1 cellular context compared by ENCODE assay signal in the genomic region with DNA sequence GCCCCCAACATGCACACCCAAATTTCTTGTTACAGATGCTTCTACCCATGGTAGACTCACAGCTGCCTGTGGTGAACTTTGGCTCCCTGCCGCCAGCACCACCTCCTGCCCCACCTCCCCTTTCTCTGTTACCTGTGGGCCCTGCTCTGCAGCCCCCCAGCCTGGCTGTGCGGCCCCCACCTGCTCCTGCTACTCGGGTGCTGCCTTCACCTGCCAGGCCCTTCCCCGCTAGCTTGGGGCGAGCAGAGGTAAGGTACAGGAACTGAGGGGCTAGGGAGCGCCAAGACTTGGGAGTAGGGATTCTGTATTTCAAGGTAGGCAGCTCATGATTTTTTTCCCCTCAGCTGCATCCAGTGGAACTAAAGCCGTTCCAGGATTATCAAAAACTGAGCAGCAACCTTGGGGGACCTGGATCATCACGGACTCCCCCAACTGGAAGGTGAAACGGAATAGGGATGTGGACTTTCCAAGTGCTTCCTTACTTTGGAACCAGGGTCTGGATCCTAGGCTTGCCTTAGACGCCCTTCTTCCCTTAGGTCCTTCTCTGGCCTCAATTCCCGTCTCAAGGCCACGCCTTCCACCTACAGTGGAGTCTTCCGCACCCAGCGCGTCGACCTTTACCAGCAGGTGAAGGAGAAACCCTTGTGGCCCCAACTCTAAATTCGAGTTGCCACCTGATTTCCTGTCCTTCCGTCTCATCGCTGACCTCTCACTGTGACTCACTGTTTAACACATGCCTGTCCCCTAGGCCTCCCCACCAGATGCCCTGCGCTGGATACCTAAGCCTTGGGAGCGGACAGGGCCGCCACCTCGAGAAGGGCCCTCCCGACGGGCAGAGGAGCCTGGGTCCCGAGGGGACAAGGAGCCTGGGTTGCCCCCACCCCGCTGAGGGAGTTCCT.
TF ChIP-seq lines count a peak whose summit lies in the region.

No MANE protein-coding gene starts in this region.

TF ChIP-seq in GM23338, 12 proteins besides CTCF, POLR2A, EP300 and RAD21:
- TF ChIP-seq, protein P1, sequence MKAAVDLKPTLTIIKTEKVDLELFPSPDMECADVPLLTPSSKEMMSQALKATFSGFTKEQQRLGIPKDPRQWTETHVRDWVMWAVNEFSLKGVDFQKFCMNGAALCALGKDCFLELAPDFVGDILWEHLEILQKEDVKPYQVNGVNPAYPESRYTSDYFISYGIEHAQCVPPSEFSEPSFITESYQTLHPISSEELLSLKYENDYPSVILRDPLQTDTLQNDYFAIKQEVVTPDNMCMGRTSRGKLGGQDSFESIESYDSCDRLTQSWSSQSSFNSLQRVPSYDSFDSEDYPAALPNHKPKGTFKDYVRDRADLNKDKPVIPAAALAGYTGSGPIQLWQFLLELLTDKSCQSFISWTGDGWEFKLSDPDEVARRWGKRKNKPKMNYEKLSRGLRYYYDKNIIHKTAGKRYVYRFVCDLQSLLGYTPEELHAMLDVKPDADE (IDR thresholded peaks at IDR 0.05), result no peak
- TF ChIP-seq ZNF114 (CRISPR knock-in tag; IDR thresholded peaks at IDR 0.05) (no peak), POLR2AphosphoS5 (IDR thresholded peaks at IDR 0.05; ENCODE audit: low read depth) (no peak; the same call in 1 of the 2 replicates), EZH2 (IDR thresholded peaks at IDR 0.05; ENCODE audit: low read depth, unreplicated experiment) (no peak), EZH2phosphoT487 (IDR thresholded peaks at IDR 0.05; ENCODE audit: unreplicated experiment) (no peak), NANOG (IDR thresholded peaks at IDR 0.05; ENCODE audit: borderline replicate concordance) (no peak), CREB1 (CRISPR knock-in tag; IDR thresholded peaks at IDR 0.05; ENCODE audit: low read depth) (no peak), JUNB (IDR thresholded peaks at IDR 0.05; ENCODE audit: unreplicated experiment) (no peak), STAT1 (IDR thresholded peaks at IDR 0.05; ENCODE audit: unreplicated experiment) (no peak), ZNF331 (CRISPR knock-in tag; IDR thresholded peaks at IDR 0.05; ENCODE audit: low read depth) (no peak)
- TF ChIP-seq, protein P2, sequence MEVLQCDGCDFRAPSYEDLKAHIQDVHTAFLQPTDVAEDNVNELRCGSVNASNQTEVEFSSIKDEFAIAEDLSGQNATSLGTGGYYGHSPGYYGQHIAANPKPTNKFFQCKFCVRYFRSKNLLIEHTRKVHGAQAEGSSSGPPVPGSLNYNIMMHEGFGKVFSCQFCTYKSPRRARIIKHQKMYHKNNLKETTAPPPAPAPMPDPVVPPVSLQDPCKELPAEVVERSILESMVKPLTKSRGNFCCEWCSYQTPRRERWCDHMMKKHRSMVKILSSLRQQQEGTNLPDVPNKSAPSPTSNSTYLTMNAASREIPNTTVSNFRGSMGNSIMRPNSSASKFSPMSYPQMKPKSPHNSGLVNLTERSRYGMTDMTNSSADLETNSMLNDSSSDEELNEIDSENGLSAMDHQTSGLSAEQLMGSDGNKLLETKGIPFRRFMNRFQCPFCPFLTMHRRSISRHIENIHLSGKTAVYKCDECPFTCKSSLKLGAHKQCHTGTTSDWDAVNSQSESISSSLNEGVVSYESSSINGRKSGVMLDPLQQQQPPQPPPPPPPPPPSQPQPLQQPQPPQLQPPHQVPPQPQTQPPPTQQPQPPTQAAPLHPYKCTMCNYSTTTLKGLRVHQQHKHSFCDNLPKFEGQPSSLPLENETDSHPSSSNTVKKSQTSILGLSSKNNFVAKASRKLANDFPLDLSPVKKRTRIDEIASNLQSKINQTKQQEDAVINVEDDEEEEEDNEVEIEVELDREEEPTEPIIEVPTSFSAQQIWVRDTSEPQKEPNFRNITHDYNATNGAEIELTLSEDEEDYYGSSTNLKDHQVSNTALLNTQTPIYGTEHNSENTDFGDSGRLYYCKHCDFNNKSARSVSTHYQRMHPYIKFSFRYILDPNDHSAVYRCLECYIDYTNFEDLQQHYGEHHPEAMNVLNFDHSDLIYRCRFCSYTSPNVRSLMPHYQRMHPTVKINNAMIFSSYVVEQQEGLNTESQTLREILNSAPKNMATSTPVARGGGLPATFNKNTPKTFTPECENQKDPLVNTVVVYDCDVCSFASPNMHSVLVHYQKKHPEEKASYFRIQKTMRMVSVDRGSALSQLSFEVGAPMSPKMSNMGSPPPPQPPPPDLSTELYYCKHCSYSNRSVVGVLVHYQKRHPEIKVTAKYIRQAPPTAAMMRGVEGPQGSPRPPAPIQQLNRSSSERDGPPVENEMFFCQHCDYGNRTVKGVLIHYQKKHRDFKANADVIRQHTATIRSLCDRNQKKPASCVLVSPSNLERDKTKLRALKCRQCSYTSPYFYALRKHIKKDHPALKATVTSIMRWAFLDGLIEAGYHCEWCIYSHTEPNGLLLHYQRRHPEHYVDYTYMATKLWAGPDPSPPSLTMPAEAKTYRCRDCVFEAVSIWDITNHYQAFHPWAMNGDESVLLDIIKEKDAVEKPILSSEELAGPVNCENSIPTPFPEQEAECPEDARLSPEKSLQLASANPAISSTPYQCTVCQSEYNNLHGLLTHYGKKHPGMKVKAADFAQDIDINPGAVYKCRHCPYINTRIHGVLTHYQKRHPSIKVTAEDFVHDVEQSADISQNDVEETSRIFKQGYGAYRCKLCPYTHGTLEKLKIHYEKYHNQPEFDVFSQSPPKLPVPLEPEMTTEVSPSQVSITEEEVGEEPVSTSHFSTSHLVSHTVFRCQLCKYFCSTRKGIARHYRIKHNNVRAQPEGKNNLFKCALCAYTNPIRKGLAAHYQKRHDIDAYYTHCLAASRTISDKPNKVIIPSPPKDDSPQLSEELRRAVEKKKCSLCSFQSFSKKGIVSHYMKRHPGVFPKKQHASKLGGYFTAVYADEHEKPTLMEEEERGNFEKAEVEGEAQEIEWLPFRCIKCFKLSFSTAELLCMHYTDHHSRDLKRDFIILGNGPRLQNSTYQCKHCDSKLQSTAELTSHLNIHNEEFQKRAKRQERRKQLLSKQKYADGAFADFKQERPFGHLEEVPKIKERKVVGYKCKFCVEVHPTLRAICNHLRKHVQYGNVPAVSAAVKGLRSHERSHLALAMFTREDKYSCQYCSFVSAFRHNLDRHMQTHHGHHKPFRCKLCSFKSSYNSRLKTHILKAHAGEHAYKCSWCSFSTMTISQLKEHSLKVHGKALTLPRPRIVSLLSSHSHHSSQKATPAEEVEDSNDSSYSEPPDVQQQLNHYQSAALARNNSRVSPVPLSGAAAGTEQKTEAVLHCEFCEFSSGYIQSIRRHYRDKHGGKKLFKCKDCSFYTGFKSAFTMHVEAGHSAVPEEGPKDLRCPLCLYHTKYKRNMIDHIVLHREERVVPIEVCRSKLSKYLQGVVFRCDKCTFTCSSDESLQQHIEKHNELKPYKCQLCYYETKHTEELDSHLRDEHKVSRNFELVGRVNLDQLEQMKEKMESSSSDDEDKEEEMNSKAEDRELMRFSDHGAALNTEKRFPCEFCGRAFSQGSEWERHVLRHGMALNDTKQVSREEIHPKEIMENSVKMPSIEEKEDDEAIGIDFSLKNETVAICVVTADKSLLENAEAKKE (CRISPR knock-in tag; IDR thresholded peaks at IDR 0.05), result no peak
- TF ChIP-seq, protein P3, sequence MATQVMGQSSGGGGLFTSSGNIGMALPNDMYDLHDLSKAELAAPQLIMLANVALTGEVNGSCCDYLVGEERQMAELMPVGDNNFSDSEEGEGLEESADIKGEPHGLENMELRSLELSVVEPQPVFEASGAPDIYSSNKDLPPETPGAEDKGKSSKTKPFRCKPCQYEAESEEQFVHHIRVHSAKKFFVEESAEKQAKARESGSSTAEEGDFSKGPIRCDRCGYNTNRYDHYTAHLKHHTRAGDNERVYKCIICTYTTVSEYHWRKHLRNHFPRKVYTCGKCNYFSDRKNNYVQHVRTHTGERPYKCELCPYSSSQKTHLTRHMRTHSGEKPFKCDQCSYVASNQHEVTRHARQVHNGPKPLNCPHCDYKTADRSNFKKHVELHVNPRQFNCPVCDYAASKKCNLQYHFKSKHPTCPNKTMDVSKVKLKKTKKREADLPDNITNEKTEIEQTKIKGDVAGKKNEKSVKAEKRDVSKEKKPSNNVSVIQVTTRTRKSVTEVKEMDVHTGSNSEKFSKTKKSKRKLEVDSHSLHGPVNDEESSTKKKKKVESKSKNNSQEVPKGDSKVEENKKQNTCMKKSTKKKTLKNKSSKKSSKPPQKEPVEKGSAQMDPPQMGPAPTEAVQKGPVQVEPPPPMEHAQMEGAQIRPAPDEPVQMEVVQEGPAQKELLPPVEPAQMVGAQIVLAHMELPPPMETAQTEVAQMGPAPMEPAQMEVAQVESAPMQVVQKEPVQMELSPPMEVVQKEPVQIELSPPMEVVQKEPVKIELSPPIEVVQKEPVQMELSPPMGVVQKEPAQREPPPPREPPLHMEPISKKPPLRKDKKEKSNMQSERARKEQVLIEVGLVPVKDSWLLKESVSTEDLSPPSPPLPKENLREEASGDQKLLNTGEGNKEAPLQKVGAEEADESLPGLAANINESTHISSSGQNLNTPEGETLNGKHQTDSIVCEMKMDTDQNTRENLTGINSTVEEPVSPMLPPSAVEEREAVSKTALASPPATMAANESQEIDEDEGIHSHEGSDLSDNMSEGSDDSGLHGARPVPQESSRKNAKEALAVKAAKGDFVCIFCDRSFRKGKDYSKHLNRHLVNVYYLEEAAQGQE (IDR thresholded peaks at IDR 0.05; ENCODE audit: unreplicated experiment), result no peak
